In the genomic region with DNA sequence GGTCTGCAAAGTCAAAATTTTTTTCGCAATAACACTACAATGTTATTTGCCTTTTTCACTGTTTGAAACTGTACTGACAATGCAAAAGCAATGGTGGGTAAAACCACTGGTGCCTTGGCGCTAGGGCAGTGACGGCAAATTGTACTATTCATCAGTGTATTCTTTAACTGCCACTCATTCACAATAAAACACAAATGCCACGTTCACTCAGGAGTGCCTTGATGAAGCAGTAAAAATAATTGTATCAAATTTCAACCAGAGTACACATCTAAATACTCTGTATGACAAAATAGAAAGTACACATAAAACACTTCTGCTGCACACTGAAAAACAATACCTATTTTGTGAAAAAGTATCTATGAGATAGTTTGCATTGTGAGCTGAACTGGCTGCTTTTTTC, we compare ENCODE assay signal across 13 cellular contexts.
"Had no signal": no experiment of that assay in that cellular context is flagged by ENCODE, and none has a peak within 500 bp of the region (broad histone marks: within the 10 kb centered on the region; RNA-seq: fewer than 3 reads in every experiment).

No MANE protein-coding gene starts in this region.

- H3K27ac ChIP-seq: tibial artery had no signal

- ATAC-seq: esophagus mucosa; left cardiac atrium; right cardiac atrium; stimulated activated effector memory CD8-positive, alpha-beta T cell treated with anti-CD3 and anti-CD28 coated beads, Interleukin-12 subunit alpha, Interleukin-12 subunit beta, amount 100 ng/mL, for 72 hours had no signal

- H3K9me3 ChIP-seq: tibial artery had no signal

- H3K27me3 ChIP-seq: tibial artery had no signal

- H3K4me3 ChIP-seq: lung, tibial artery had no signal

- DNase-seq: activated B cell treated with CpG ODN at 0.5 μM for 24 hours; activated CD4-positive, alpha-beta T cell treated with anti-CD3 and anti-CD28 coated beads, Interleukin-2, amount 10 ng/mL, durations not matched to agents 24 days and 14 days; activated CD8-positive, alpha-beta memory T cell treated with anti-CD3 and anti-CD28 coated beads for 24 hours; activated effector memory CD4-positive, alpha-beta T cell treated with Interleukin-2 at 50 U/mL for 16 hours; activated T-cell treated with anti-CD3 and anti-CD28 coated beads for 4 hours; aorta; left cardiac atrium; midbrain; right cardiac atrium; tibial artery had no signal
